ENCODE assay signal across 24 cellular contexts in genomic region chr6:112154711-112155110, GRCh38.
DNase-seq lines count a peak whose midpoint lies in the region; ATAC-seq and TF ChIP-seq lines count a peak whose summit lies in the region.
"Had no signal": no experiment of that assay in that cellular context is flagged by ENCODE, and none has a peak within 500 bp of the region (broad histone marks: within the 10 kb centered on the region; RNA-seq: fewer than 3 reads in every experiment).

No MANE protein-coding gene starts in this region.

- no peaks in the 10 kb centered on the region for H3K27me3 ChIP-seq in stomach
- H3K27me3 ChIP-seq: breast epithelium, colonic mucosa, ovary, right atrium auricular region had no signal

- no peak for TF ChIP-seq EP300 in stomach (IDR thresholded peaks at IDR 0.05)

- TF ChIP-seq CTCF in glutamatergic neuron (IDR thresholded peaks at IDR 0.05; ENCODE audit: partially characterized antibody, unreplicated experiment) (no peak), stomach (IDR thresholded peaks at IDR 0.05) (no peak), CD14-positive monocyte (IDR thresholded peaks at IDR 0.05) (no peak)

- 80 to 90% (median 88%) methylated on average over 2 of the region's 2 CpGs for WGBS in stomach, 5 donors

- intact Hi-C loops in activated T-helper 2 cell treated with anti-CD3 and anti-CD28 coated beads, Interferon-gamma antibody, Interleukin-2, Interleukin-4, amounts not matched to agents 10 μg/mL and 5 μg/mL and 100 μg/mL, durations not matched to agents 14 hours and 24 hours and 36 hours (cut with micrococcal nuclease): loop anchor here (5.0 kb wide), 1 partner anchor 37 kb away; no protein-coding TSS in a partner anchor
- intact Hi-C loops in stomach (cut with DNase I; ENCODE audit: low total_unique reads): no loop called here
- intact Hi-C loops in CD14-positive monocyte (cut with micrococcal nuclease): no loop called here

- peak overlapping the region; percentile 88 for H3K27ac Mint-ChIP-seq in activated T-cell treated with anti-CD3 and anti-CD28 coated beads, Interleukin-2, amount 50 U/mL, for 24 hours
- H3K27ac Mint-ChIP-seq in activated T-helper 2 cell treated with anti-CD3 and anti-CD28 coated beads, Interferon-gamma antibody, Interleukin-2, Interleukin-4, amounts not matched to agents 10 μg/mL and 5 μg/mL and 100 μg/mL, durations not matched to agents 14 hours and 24 hours and 36 hours: peak overlapping the region; percentile 18
- H3K27ac Mint-ChIP-seq in glutamatergic neuron (ENCODE audit: unreplicated experiment) (peak overlapping the region; percentile 60), CD14-positive monocyte (peak overlapping the region in 2 of 7 donors; percentile 43 to 53)
- H3K27ac Mint-ChIP-seq: activated naive CD8-positive, alpha-beta T cell treated with anti-CD3 and anti-CD28 coated beads, Interleukin-2, amount 10 ng/mL, durations not matched to agents 7 days and 5 days; natural killer cell had no signal

- peaks cover 0 to 30% (median 6%) of the 10 kb centered on the region in 4 donors for H3K36me3 ChIP-seq in stomach
- H3K36me3 ChIP-seq: breast epithelium, colonic mucosa, ovary had no signal

- no peak for ATAC-seq in GM21825 (IDR thresholded peaks at IDR 0.05; ENCODE audit: unreplicated experiment)
- ATAC-seq: left colon, natural killer cell had no signal

- no peaks in the 10 kb centered on the region for H3K9me3 ChIP-seq in stomach
- H3K9me3 ChIP-seq: breast epithelium, colonic mucosa, ovary, right atrium auricular region had no signal

- DNase-seq in activated T-cell treated with anti-CD3 and anti-CD28 coated beads, Interleukin-2, amount 50 U/mL, for 24 hours: no peak
- DNase-seq in activated T-cell treated with anti-CD3 and anti-CD28 coated beads, Interleukin-2, amount 50 U/mL, for 1 hour: no peak
- DNase-seq in activated T-helper 2 cell treated with anti-CD3 and anti-CD28 coated beads, Interferon-gamma antibody, Interleukin-2, Interleukin-4, amounts not matched to agents 10 μg/mL and 5 μg/mL and 100 μg/mL, durations not matched to agents 14 hours and 24 hours and 36 hours (ENCODE audit: low spot score): no peak
- DNase-seq in glutamatergic neuron: no peak
- no peak for DNase-seq in stomach
- DNase-seq in T-helper 9 cell: no peak
- DNase-seq in CD14-positive monocyte (ENCODE audit: low spot score): no peak
- DNase-seq: activated CD8-positive, alpha-beta memory T cell treated with anti-CD3 and anti-CD28 coated beads, Interleukin-2, amount 50 U/mL, for 48 hours; activated naive CD8-positive, alpha-beta T cell treated with anti-CD3 and anti-CD28 coated beads, Interleukin-2, amount 10 ng/mL, durations not matched to agents 7 days and 5 days; C1 segment of cervical spinal cord; colonic mucosa; head of caudate nucleus; Karpas-422; left colon; natural killer cell; NCI-H187 treated with DMSO at 0.1 percent for 48 hours; NCI-H774; ovary; Right ventricle myocardium superior; stimulated activated CD4-positive, alpha-beta T cell treated with anti-CD3 and anti-CD28 coated beads, Interleukin-12 subunit alpha, Interleukin-12 subunit beta, amount 100 ng/mL, for 4 hours; substantia nigra had no signal

- peaks cover 0 to 24% (median 5%) of the 10 kb centered on the region in 4 donors for H3K4me1 ChIP-seq in stomach
- H3K4me1 ChIP-seq: breast epithelium, colonic mucosa had no signal

- H3K27me3 Mint-ChIP-seq in activated T-cell treated with anti-CD3 and anti-CD28 coated beads, Interleukin-2, amount 50 U/mL, for 24 hours: peaks cover 30% of the 10 kb centered on the region
- H3K27me3 Mint-ChIP-seq in activated T-helper 2 cell treated with anti-CD3 and anti-CD28 coated beads, Interferon-gamma antibody, Interleukin-2, Interleukin-4, amounts not matched to agents 10 μg/mL and 5 μg/mL and 100 μg/mL, durations not matched to agents 14 hours and 24 hours and 36 hours (ENCODE audit: low read depth): peaks cover 26% of the 10 kb centered on the region
- H3K27me3 Mint-ChIP-seq in glutamatergic neuron (ENCODE audit: unreplicated experiment) (no peaks in the 10 kb centered on the region), CD14-positive monocyte (ENCODE audit: low read depth in 3 of 3) (peaks cover 0 to 2% (median 2%) of the 10 kb centered on the region in 3 donors)

- H3K27ac ChIP-seq in stomach: peak overlapping the region in 4 of 5 donors; percentile 42 to 70 (median 52)
- H3K27ac ChIP-seq: breast epithelium, colonic mucosa, ovary, right atrium auricular region had no signal

- TF ChIP-seq POLR2A in stomach (IDR thresholded peaks at IDR 0.05): no peak

- peaks cover 36% of the 10 kb centered on the region for H3K4me1 Mint-ChIP-seq in activated T-cell treated with anti-CD3 and anti-CD28 coated beads, Interleukin-2, amount 50 U/mL, for 24 hours (ENCODE audit: low read depth)
- peaks cover 21% of the 10 kb centered on the region for H3K4me1 Mint-ChIP-seq in activated T-helper 2 cell treated with anti-CD3 and anti-CD28 coated beads, Interferon-gamma antibody, Interleukin-2, Interleukin-4, amounts not matched to agents 10 μg/mL and 5 μg/mL and 100 μg/mL, durations not matched to agents 14 hours and 24 hours and 36 hours (ENCODE audit: low read depth)
- H3K4me1 Mint-ChIP-seq in glutamatergic neuron (ENCODE audit: low read depth, unreplicated experiment) (peaks cover 32% of the 10 kb centered on the region), CD14-positive monocyte (peaks cover 18% of the 10 kb centered on the region)
- H3K4me1 Mint-ChIP-seq: natural killer cell had no signal

- H3K4me3 Mint-ChIP-seq in activated T-cell treated with anti-CD3 and anti-CD28 coated beads, Interleukin-2, amount 50 U/mL, for 24 hours: peak overlapping the region; percentile 28
- H3K4me3 Mint-ChIP-seq in activated T-helper 2 cell treated with anti-CD3 and anti-CD28 coated beads, Interferon-gamma antibody, Interleukin-2, Interleukin-4, amounts not matched to agents 10 μg/mL and 5 μg/mL and 100 μg/mL, durations not matched to agents 14 hours and 24 hours and 36 hours (ENCODE audit: low read depth): no peak overlapping the region
- H3K4me3 Mint-ChIP-seq in glutamatergic neuron (ENCODE audit: unreplicated experiment) (no peak overlapping the region), CD14-positive monocyte (no peak overlapping the region)
- H3K4me3 Mint-ChIP-seq: activated naive CD8-positive, alpha-beta T cell treated with anti-CD3 and anti-CD28 coated beads, Interleukin-2, amount 10 ng/mL, durations not matched to agents 7 days and 5 days; natural killer cell had no signal

- H3K36me3 Mint-ChIP-seq in activated T-cell treated with anti-CD3 and anti-CD28 coated beads, Interleukin-2, amount 50 U/mL, for 24 hours (ENCODE audit: low read depth): no peaks in the 10 kb centered on the region
- no peaks in the 10 kb centered on the region for H3K36me3 Mint-ChIP-seq in activated T-helper 2 cell treated with anti-CD3 and anti-CD28 coated beads, Interferon-gamma antibody, Interleukin-2, Interleukin-4, amounts not matched to agents 10 μg/mL and 5 μg/mL and 100 μg/mL, durations not matched to agents 14 hours and 24 hours and 36 hours (ENCODE audit: low read depth)
- H3K36me3 Mint-ChIP-seq in glutamatergic neuron (ENCODE audit: unreplicated experiment): no peaks in the 10 kb centered on the region
- no peaks in the 10 kb centered on the region for H3K36me3 Mint-ChIP-seq in CD14-positive monocyte
- H3K36me3 Mint-ChIP-seq: activated naive CD8-positive, alpha-beta T cell treated with anti-CD3 and anti-CD28 coated beads, Interleukin-2, amount 10 ng/mL, durations not matched to agents 7 days and 5 days; natural killer cell had no signal

- no peaks in the 10 kb centered on the region for H3K9me3 Mint-ChIP-seq in activated T-cell treated with anti-CD3 and anti-CD28 coated beads, Interleukin-2, amount 50 U/mL, for 24 hours
- no peaks in the 10 kb centered on the region for H3K9me3 Mint-ChIP-seq in activated T-helper 2 cell treated with anti-CD3 and anti-CD28 coated beads, Interferon-gamma antibody, Interleukin-2, Interleukin-4, amounts not matched to agents 10 μg/mL and 5 μg/mL and 100 μg/mL, durations not matched to agents 14 hours and 24 hours and 36 hours
- H3K9me3 Mint-ChIP-seq in glutamatergic neuron (ENCODE audit: unreplicated experiment) (no peaks in the 10 kb centered on the region), CD14-positive monocyte (no peaks in the 10 kb centered on the region)
- H3K9me3 Mint-ChIP-seq: activated naive CD8-positive, alpha-beta T cell treated with anti-CD3 and anti-CD28 coated beads, Interleukin-2, amount 10 ng/mL, durations not matched to agents 7 days and 5 days; natural killer cell had no signal

- no peak overlapping the region for H3K4me3 ChIP-seq in stomach
- H3K4me3 ChIP-seq: breast epithelium, colonic mucosa, ovary, right atrium auricular region had no signal
